8 cellular contexts compared by ENCODE assay signal in the genomic region with DNA sequence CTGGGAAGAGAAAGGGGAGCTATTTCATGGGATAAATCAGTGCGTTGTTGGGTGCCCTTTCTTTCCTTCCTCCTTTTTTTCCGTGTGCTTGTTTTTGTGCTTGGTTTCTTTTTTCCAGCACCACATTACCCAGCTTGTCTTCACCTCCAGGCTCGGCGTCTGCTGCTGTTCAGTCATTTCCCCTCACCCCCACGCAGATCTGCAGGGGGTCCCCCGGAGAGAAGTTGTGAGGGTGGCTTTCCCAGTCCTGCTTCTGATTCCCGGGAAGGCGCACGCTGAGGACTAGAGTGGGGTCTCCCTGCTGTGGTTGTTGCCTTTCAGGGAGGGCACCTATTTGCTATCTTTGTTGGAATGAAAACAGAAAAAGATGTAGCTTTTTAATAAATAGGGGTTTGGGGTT. TPM values are rescaled to one million over a fixed set of nuclear protein-coding genes. Genes with fewer than 3 reads are reported as not detected.
DNase-seq lines count a peak whose midpoint lies in the region; ATAC-seq and TF ChIP-seq lines count a peak whose summit lies in the region.

No MANE protein-coding gene starts in this region.

- H3K27ac ChIP-seq in Peyer's patch (peak overlapping the region in 3 of 4 donors; percentile 85 to 96 (median 90)), fibroblast of lung (ENCODE audit: insufficient read depth, low read length) (no peak overlapping the region), rectal smooth muscle tissue (ENCODE audit: low read depth, low read length) (peak overlapping the region; percentile 50)

- peak overlapping the region; percentile 87 to 94 (median 92) for H3K4me3 ChIP-seq in Peyer's patch
- H3K4me3 ChIP-seq in fibroblast of lung (replicated peaks in 1 of 4; ENCODE audit: control extremely low read depth in 1 of 4, insufficient read depth in 1 of 4, low read depth in 3 of 4, low read length in 4 of 4): peak overlapping the region; percentile 57 to 70 (median 68)
- peak overlapping the region; percentile 90 for H3K4me3 ChIP-seq in rectal smooth muscle tissue (ENCODE audit: low read length)

- no peaks in the 10 kb centered on the region for H3K79me2 ChIP-seq in fibroblast of lung (ENCODE audit: control insufficient read depth, insufficient read depth, low read length)

- ATAC-seq in HG02970 (IDR thresholded peaks at IDR 0.05; ENCODE audit: low FRiP score, unreplicated experiment) (no peak), HG03378 (IDR thresholded peaks at IDR 0.05; ENCODE audit: unreplicated experiment) (no peak)

- H2AFZ ChIP-seq in fibroblast of lung (ENCODE audit: low read length): peak overlapping the region; percentile 76

- H3K9me3 ChIP-seq in ES-I3 (ENCODE audit: control insufficient read depth, insufficient read depth, low read length): no peaks in the 10 kb centered on the region
- H3K9me3 ChIP-seq in Peyer's patch: no peaks in the 10 kb centered on the region
- no peaks in the 10 kb centered on the region for H3K9me3 ChIP-seq in fibroblast of lung (ENCODE audit: control insufficient read depth, insufficient read depth, low read depth, low read length)

- TF ChIP-seq POLR2A in Peyer's patch (IDR thresholded peaks at IDR 0.05): no peak

- DNase-seq in Peyer's patch: no peak
- DNase-seq in fibroblast of lung (ENCODE audit: low read depth in 2 of 2): no peak
- DNase-seq in OCI-M1 (lab: John Stamatoyannopoulos, UW): no peak
- DNase-seq in amniotic stem cell (lab: John Stamatoyannopoulos, UW): no peak

- no peak for TF ChIP-seq CTCF in Peyer's patch (IDR thresholded peaks at IDR 0.05)
- no peak for TF ChIP-seq CTCF in fibroblast of lung (conservative IDR thresholded peaks at IDR 0.05 in 1 of 2, IDR thresholded peaks at IDR 0.05 in 1 of 2; ENCODE audit: low read depth in 1 of 2, low read length in 2 of 2)

- H3K27me3 ChIP-seq in Peyer's patch (no peaks in the 10 kb centered on the region), fibroblast of lung (ENCODE audit: control insufficient read depth, insufficient read depth, low read length) (peaks cover 3% of the 10 kb centered on the region), rectal smooth muscle tissue (ENCODE audit: control insufficient read depth, insufficient read depth, low read length) (no peaks in the 10 kb centered on the region)

- H3K4me2 ChIP-seq in fibroblast of lung (ENCODE audit: extremely low read depth, insufficient read depth, low read length): peak overlapping the region; percentile 98

- H3K36me3 ChIP-seq in ES-I3 (ENCODE audit: insufficient read depth, low read length) (no peaks in the 10 kb centered on the region), Peyer's patch (no peaks in the 10 kb centered on the region), fibroblast of lung (ENCODE audit: control insufficient read depth, insufficient read depth, low read length) (no peaks in the 10 kb centered on the region), rectal smooth muscle tissue (ENCODE audit: control insufficient read depth, insufficient read depth, low read length) (no peaks in the 10 kb centered on the region)

- H3K9ac ChIP-seq in ES-I3 (ENCODE audit: low read depth, low read length): peak overlapping the region; percentile 56; the same call in 1 of the 2 replicates
- H3K9ac ChIP-seq in fibroblast of lung (ENCODE audit: insufficient read depth, low read length): no peak overlapping the region
- H3K9ac ChIP-seq in rectal smooth muscle tissue (ENCODE audit: low read length): peak overlapping the region; percentile 5

- H3K4me1 ChIP-seq in ES-I3 (ENCODE audit: insufficient read depth, low read length): no peaks in the 10 kb centered on the region; the same call in 1 of the 2 replicates
- peaks cover 0 to 15% (median 4%) of the 10 kb centered on the region in 4 donors for H3K4me1 ChIP-seq in Peyer's patch
- peaks cover 2% of the 10 kb centered on the region for H3K4me1 ChIP-seq in fibroblast of lung (ENCODE audit: control insufficient read depth, extremely low read depth, insufficient read depth, low read length)
- peaks cover 2% of the 10 kb centered on the region for H3K4me1 ChIP-seq in rectal smooth muscle tissue (ENCODE audit: control insufficient read depth, insufficient read depth, low read length)

- H4K20me1 ChIP-seq in fibroblast of lung (ENCODE audit: control insufficient read depth, extremely low read depth, insufficient read depth, low read length): no peaks in the 10 kb centered on the region

RNA-seq across cellular contexts. Expression of a gene that starts 1.6 kb away (rescaled TPM):
- 10 to 100 TPM in 1 of 4 donors, 1 to 10 TPM in 3; 5.6 to 23.9 (median 7.4) TPM for total RNA-seq in Peyer's patch
- 1.5 and 2.3 TPM in 2 replicates for total RNA-seq in fibroblast of lung
- polyA plus RNA-seq in fibroblast of lung: 1.5 and 2.3 TPM in 2 replicates
- polyA plus RNA-seq in fibroblast of lung (2012): 1.0 and 1.6 TPM in 2 replicates
- 1.7 and 5.4 TPM in 2 replicates for polyA minus RNA-seq in fibroblast of lung (ENCODE audit: low replicate concordance)
